Comparison of ENCODE assay signal across 9 cellular contexts in the genomic region with DNA sequence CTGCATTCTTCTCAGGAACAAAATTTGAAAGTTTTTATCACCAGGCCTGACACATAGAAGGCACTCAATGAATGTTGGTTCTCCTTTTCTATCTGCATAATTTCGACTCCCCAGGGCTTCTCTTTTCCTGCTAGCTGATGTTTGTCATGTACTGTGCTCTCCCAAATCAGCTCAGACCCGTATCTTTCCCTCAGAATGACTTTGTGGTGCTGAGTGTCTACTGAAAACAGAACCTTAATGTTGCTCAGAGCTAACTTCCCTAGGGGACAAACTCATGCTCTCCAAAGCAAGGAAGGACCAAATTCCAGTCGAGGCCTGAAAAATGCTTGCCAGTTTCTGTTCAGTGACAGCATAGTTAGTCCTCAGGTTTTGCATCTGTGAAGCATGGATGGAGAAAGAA. TPM values are rescaled to one million over a fixed set of nuclear protein-coding genes. Genes with fewer than 3 reads are reported as not detected.
A peak's percentile ranks its signal among the peaks of the same experiment; 100 is the strongest.
DNase-seq lines count a peak whose midpoint lies in the region; ATAC-seq and TF ChIP-seq lines count a peak whose summit lies in the region.
"Had no signal": no experiment of that assay in that cellular context is flagged by ENCODE, and none has a peak within 500 bp of the region (broad histone marks: within the 10 kb centered on the region; RNA-seq: fewer than 3 reads in every experiment).

No MANE protein-coding gene starts in this region.

- no peak for TF ChIP-seq CTCF in activated B cell treated with CpG ODN at 0.5 μM for 24 hours (IDR thresholded peaks at IDR 0.05)
- TF ChIP-seq CTCF in thoracic aorta (IDR thresholded peaks at IDR 0.05), result no peak
- TF ChIP-seq CTCF in omental fat pad (IDR thresholded peaks at IDR 0.05), result no peak

- H3K4me3 Mint-ChIP-seq in activated T-cell treated with anti-CD3 and anti-CD28 coated beads, Interleukin-2, amount 50 U/mL, for 24 hours, result peak overlapping the region; percentile 98
- H3K4me3 Mint-ChIP-seq in activated B cell treated with CpG ODN at 0.5 μM for 24 hours, result peak overlapping the region; percentile 96

- H3K4me3 ChIP-seq in right cardiac atrium (ENCODE audit: low read length) (peak overlapping the region; percentile 40), thoracic aorta (peak overlapping the region; percentile 73)

- peak overlapping the region; percentile 97 for H3K27ac ChIP-seq in right cardiac atrium (ENCODE audit: low read length)
- H3K27ac ChIP-seq in thoracic aorta, result peak overlapping the region; percentile 3 to 60

- H3K4me1 ChIP-seq in right cardiac atrium (ENCODE audit: control insufficient read depth, insufficient read depth, low read length), result peaks cover 7% of the 10 kb centered on the region
- peaks cover 23 to 63% of the 10 kb centered on the region in 2 donors for H3K4me1 ChIP-seq in thoracic aorta (ENCODE audit: control insufficient read depth in 1 of 2, low read depth in 2 of 2)

- no peaks in the 10 kb centered on the region for H3K36me3 ChIP-seq in thoracic aorta

- peaks cover 2% of the 10 kb centered on the region for H3K9me3 Mint-ChIP-seq in activated T-cell treated with anti-CD3 and anti-CD28 coated beads, Interleukin-2, amount 50 U/mL, for 24 hours
- no peaks in the 10 kb centered on the region for H3K9me3 Mint-ChIP-seq in activated B cell treated with CpG ODN at 0.5 μM for 24 hours

- WGBS in right cardiac atrium, result 24% methylated on average over 3 of the region's 3 CpGs

- no peaks in the 10 kb centered on the region for H3K27me3 Mint-ChIP-seq in activated T-cell treated with anti-CD3 and anti-CD28 coated beads, Interleukin-2, amount 50 U/mL, for 24 hours
- no peaks in the 10 kb centered on the region for H3K27me3 Mint-ChIP-seq in activated B cell treated with CpG ODN at 0.5 μM for 24 hours

- ATAC-seq in activated B cell treated with CpG ODN at 0.5 μM for 24 hours (ENCODE audit: low read depth) (peak; percentile 27), right cardiac atrium (peak; percentile 32 to 34), thoracic aorta (ENCODE audit: insufficient number of reproducible peaks, low FRiP score, low read depth) (no peak), GM21515 (IDR thresholded peaks at IDR 0.05; ENCODE audit: unreplicated experiment) (no peak), omental fat pad (ENCODE audit: low FRiP score) (no peak)

- POLR2A ChIA-PET in activated B cell treated with CpG ODN at 0.5 μM for 24 hours (lab: Charles Lee), result interaction anchor here (0.6 to 7.2 kb wide), 12 partner anchors 9 to 187 kb away, joined by 3 to 98 read pairs (median 5); a partner anchor contains a TSS

- intact Hi-C loops in activated B cell treated with CpG ODN at 0.5 μM for 24 hours (cut with micrococcal nuclease), result loop anchor here (5.0 to 10.0 kb wide), 3 partner anchors 565 to 765 kb away; no protein-coding TSS in a partner anchor
- intact Hi-C loops in right cardiac atrium (cut with DNase I), result no loop called here

- CTCF ChIA-PET in activated B cell treated with CpG ODN at 0.5 μM for 24 hours (lab: Charles Lee), result interaction anchor here (1.3 to 1.8 kb wide), 2 partner anchors 21 to 36 kb away, joined by 5 to 6 read pairs; a partner anchor contains a TSS

- no peak for DNase-seq in activated T-cell treated with anti-CD3 and anti-CD28 coated beads, Interleukin-2, amount 50 U/mL, for 24 hours
- no peak for DNase-seq in activated T-cell treated with anti-CD3 and anti-CD28 coated beads, Interleukin-2, amount 50 U/mL, for 1 hour
- DNase-seq in activated B cell treated with CpG ODN at 0.5 μM for 24 hours, result no peak
- DNase-seq in right cardiac atrium, result no peak
- DNase-seq in thoracic aorta (ENCODE audit: low spot score), result no peak
- DNase-seq in GM03348 (ENCODE audit: low spot score), result no peak
- no peak for DNase-seq in omental fat pad (ENCODE audit: low spot score)

- no peaks in the 10 kb centered on the region for H3K27me3 ChIP-seq in right cardiac atrium (ENCODE audit: control insufficient read depth, insufficient read depth)
- H3K27me3 ChIP-seq in thoracic aorta (replicated peaks; ENCODE audit: insufficient read depth), result no peaks in the 10 kb centered on the region

- H3K9me3 ChIP-seq in right cardiac atrium (ENCODE audit: control insufficient read depth, low read length) (no peaks in the 10 kb centered on the region), thoracic aorta (no peaks in the 10 kb centered on the region)

- peaks cover 61% of the 10 kb centered on the region for H3K4me1 Mint-ChIP-seq in activated T-cell treated with anti-CD3 and anti-CD28 coated beads, Interleukin-2, amount 50 U/mL, for 24 hours (ENCODE audit: low read depth)
- peaks cover 84% of the 10 kb centered on the region for H3K4me1 Mint-ChIP-seq in activated B cell treated with CpG ODN at 0.5 μM for 24 hours

- peak overlapping the region; percentile 99 for H3K27ac Mint-ChIP-seq in activated T-cell treated with anti-CD3 and anti-CD28 coated beads, Interleukin-2, amount 50 U/mL, for 24 hours
- peak overlapping the region; percentile 98 for H3K27ac Mint-ChIP-seq in activated B cell treated with CpG ODN at 0.5 μM for 24 hours

- peaks cover 46% of the 10 kb centered on the region for H3K36me3 Mint-ChIP-seq in activated T-cell treated with anti-CD3 and anti-CD28 coated beads, Interleukin-2, amount 50 U/mL, for 24 hours (ENCODE audit: low read depth)
- peaks cover 45% of the 10 kb centered on the region for H3K36me3 Mint-ChIP-seq in activated B cell treated with CpG ODN at 0.5 μM for 24 hours (ENCODE audit: low read depth)

RNA-seq across cellular contexts. Expression of a gene that starts 1.9 kb away (rescaled TPM):
- total RNA-seq in activated B cell treated with CpG ODN at 0.5 μM for 24 hours (680 and 738 TPM in 2 replicates), right cardiac atrium (10 to 100 TPM; 45.6 to 67.6 (median 61.5) TPM), thoracic aorta (100 to 1,000 TPM; 199 to 223 TPM), omental fat pad (100 to 1,000 TPM; 128 to 259 (median 205) TPM)
- 73.5 TPM for polyA plus RNA-seq in right cardiac atrium

RNA-seq across cellular contexts. Expression of a gene that starts 13.4 kb away (rescaled TPM):
- total RNA-seq in activated B cell treated with CpG ODN at 0.5 μM for 24 hours, result not detected in 2 replicates
- total RNA-seq in right cardiac atrium, result not detected
- not detected for polyA plus RNA-seq in right cardiac atrium
- not detected for total RNA-seq in thoracic aorta
- not detected for total RNA-seq in omental fat pad
- total RNA-seq: LHCN-M2 had no signal

RNA-seq across cellular contexts. Expression of a gene that starts 21.1 kb away (rescaled TPM):
- total RNA-seq in activated B cell treated with CpG ODN at 0.5 μM for 24 hours (3.8 and 5.4 TPM in 2 replicates), right cardiac atrium (under 1 TPM; 0.17 to 0.49 (median 0.37) TPM), thoracic aorta (1 to 10 TPM in 1 of 2 donors, not detected in 1; 2.4 TPM), omental fat pad (under 1 TPM in 2 of 4 donors, not detected in 2; 0.56 to 0.60 TPM)
- 0.32 TPM for polyA plus RNA-seq in right cardiac atrium
- total RNA-seq: LHCN-M2 had no signal

Comparison
In these comparisons a context has a peak if more than half of its experiments do, and no peak if none do; other contexts are left out.
1. ATAC-seq: peak in activated B cell treated with CpG ODN at 0.5 μM for 24 hours (single experiment) and right cardiac atrium (2 of 2); none in thoracic aorta (single experiment), GM21515 (single experiment) and omental fat pad (single experiment).